In the genomic region with DNA sequence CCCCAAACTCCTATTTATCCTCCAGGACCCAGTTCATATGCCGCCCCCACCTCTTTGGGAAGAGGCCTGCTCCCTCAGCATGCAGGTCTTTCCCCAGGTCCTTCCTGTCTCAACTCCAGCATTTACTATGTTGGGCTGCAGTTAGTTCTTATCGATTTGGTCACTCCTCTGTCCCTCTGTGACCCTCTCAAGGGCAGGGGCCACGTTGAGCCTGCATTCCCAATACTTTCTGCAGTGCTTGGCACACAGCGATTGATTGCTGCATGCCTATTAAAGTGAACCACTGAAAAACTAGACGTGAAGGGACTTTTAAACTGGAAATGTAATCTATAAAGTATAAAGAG, we compare ENCODE assay signal across 1 cellular context.
TF ChIP-seq lines count a peak whose summit lies in the region.

No MANE protein-coding gene starts in this region.

TF ChIP-seq in HepG2, 621 proteins besides CTCF, POLR2A, EP300 and RAD21:
- TF ChIP-seq HDAC1 (CRISPR knock-in tag; IDR thresholded peaks at IDR 0.05), result peak; percentile 50; the same call in 1 of the 2 replicates
- TF ChIP-seq ZNF343 (CRISPR knock-in tag; IDR thresholded peaks at IDR 0.05), result no peak
- TF ChIP-seq KAT2B (IDR thresholded peaks at IDR 0.05; ENCODE audit: borderline replicate concordance, low read depth, low read length), result no peak
- TF ChIP-seq, protein P1, sequence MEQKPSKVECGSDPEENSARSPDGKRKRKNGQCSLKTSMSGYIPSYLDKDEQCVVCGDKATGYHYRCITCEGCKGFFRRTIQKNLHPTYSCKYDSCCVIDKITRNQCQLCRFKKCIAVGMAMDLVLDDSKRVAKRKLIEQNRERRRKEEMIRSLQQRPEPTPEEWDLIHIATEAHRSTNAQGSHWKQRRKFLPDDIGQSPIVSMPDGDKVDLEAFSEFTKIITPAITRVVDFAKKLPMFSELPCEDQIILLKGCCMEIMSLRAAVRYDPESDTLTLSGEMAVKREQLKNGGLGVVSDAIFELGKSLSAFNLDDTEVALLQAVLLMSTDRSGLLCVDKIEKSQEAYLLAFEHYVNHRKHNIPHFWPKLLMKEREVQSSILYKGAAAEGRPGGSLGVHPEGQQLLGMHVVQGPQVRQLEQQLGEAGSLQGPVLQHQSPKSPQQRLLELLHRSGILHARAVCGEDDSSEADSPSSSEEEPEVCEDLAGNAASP (CRISPR knock-in tag; IDR thresholded peaks at IDR 0.05; ENCODE audit: borderline replicate concordance), result peak; percentile 55; the same call in 1 of the 2 replicates
- TF ChIP-seq ZBTB42 (CRISPR knock-in tag; IDR thresholded peaks at IDR 0.05), result no peak
- peak; percentile 49; the same call in 1 of the 2 replicates for TF ChIP-seq PAXIP1 (CRISPR knock-in tag; conservative IDR thresholded peaks at IDR 0.05)
- no peak for TF ChIP-seq ATF7 (IDR thresholded peaks at IDR 0.05)
- no peak for TF ChIP-seq ATF7 (CRISPR knock-in tag; IDR thresholded peaks at IDR 0.05)
- peak; percentile 63 for TF ChIP-seq RARA (CRISPR knock-in tag; IDR thresholded peaks at IDR 0.05)
- no peak for TF ChIP-seq RFXANK (CRISPR knock-in tag; IDR thresholded peaks at IDR 0.05)
- 0 out of 2 replicates have a peak, but pooled peaks have one; percentile 24 for TF ChIP-seq ZKSCAN5 (CRISPR knock-in tag; IDR thresholded peaks at IDR 0.05)
- peak; percentile 66 for TF ChIP-seq ONECUT2 (CRISPR knock-in tag; IDR thresholded peaks at IDR 0.05)
- no peak for TF ChIP-seq FOXP1 (IDR thresholded peaks at IDR 0.05)
- TF ChIP-seq FOXP1 (CRISPR knock-in tag; IDR thresholded peaks at IDR 0.05), result no peak
- TF ChIP-seq, protein P2, sequence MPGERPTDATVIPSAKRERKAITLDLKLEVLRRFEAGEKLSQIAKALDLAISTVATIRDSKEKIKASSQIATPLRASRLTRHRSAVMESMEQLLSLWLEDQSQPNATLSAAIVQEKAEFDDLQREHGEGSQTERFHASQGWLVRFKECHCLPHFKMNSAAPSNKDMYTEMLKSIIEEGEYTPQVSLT (CRISPR knock-in tag; IDR thresholded peaks at IDR 0.05; ENCODE audit: borderline replicate concordance, low read depth), result no peak
- TF ChIP-seq AHDC1 (CRISPR knock-in tag; IDR thresholded peaks at IDR 0.05; ENCODE audit: borderline replicate concordance), result 0 out of 2 replicates have a peak, but pooled peaks have one; percentile 39
- no peak for TF ChIP-seq RAD51 (IDR thresholded peaks at IDR 0.05; ENCODE audit: borderline replicate concordance)
- TF ChIP-seq RXRA (CRISPR knock-in tag; IDR thresholded peaks at IDR 0.05), result peak; percentile 36; the same call in 1 of the 2 replicates
- no peak for TF ChIP-seq NFE2L1 (CRISPR knock-in tag; IDR thresholded peaks at IDR 0.05; ENCODE audit: borderline replicate concordance)
- TF ChIP-seq ZMYM4 (CRISPR knock-in tag; IDR thresholded peaks at IDR 0.05), result peak; percentile 25; the same call in 1 of the 2 replicates
- TF ChIP-seq GATAD2A (CRISPR knock-in tag; IDR thresholded peaks at IDR 0.05), result peak; percentile 34; the same call in 1 of the 2 replicates
- TF ChIP-seq ZNF292 (CRISPR knock-in tag; IDR thresholded peaks at IDR 0.05; ENCODE audit: borderline replicate concordance, low read depth), result peak; percentile 36; the same call in 1 of the 2 replicates
- TF ChIP-seq, protein P3, sequence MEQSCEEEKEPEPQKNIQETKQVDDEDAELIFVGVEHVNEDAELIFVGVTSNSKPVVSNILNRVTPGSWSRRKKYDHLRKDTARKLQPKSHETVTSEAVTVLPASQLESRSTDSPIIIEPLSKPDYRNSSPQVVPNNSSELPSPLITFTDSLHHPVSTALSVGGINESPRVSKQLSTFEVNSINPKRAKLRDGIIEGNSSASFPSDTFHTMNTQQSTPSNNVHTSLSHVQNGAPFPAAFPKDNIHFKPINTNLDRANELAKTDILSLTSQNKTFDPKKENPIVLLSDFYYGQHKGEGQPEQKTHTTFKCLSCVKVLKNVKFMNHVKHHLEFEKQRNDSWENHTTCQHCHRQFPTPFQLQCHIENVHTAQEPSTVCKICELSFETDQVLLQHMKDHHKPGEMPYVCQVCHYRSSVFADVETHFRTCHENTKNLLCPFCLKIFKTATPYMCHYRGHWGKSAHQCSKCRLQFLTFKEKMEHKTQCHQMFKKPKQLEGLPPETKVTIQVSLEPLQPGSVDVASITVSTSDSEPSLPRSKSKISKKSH (CRISPR knock-in tag; IDR thresholded peaks at IDR 0.05; ENCODE audit: borderline replicate concordance), result no peak
- TF ChIP-seq, protein P4, sequence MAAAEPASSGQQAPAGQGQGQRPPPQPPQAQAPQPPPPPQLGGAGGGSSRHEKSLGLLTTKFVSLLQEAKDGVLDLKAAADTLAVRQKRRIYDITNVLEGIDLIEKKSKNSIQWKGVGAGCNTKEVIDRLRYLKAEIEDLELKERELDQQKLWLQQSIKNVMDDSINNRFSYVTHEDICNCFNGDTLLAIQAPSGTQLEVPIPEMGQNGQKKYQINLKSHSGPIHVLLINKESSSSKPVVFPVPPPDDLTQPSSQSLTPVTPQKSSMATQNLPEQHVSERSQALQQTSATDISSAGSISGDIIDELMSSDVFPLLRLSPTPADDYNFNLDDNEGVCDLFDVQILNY (CRISPR knock-in tag; conservative IDR thresholded peaks at IDR 0.05), result no peak
- peak; percentile 69; the same call in 1 of the 2 replicates for TF ChIP-seq SALL1 (CRISPR knock-in tag; IDR thresholded peaks at IDR 0.05)
- TF ChIP-seq RXRB (CRISPR knock-in tag; IDR thresholded peaks at IDR 0.05; ENCODE audit: borderline replicate concordance), result peak; percentile 45; the same call in 1 of the 2 replicates
